14 cellular contexts compared by ENCODE assay signal in the genomic region with DNA sequence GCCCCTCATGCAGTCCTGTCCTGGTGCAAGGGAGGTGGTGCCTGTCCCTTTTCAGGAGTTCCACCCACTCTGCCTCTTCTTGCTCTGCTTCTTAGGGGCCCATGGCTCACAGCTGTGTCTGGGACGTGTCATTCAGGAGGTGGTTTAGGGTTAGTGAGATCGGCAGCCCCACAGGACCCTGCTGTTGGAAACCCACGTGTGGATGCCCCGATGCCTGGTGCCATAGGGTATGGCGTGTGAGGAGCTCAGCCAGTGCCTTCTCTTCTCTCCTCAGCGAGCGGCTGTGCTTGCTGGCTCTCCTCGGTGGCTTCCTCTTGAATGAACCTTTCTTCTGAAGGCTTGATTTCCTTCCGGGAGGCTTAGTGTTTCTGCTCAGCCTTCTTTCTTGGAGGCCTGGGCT. TPM values are rescaled to one million over a fixed set of nuclear protein-coding genes. Genes with fewer than 3 reads are reported as not detected.
A peak's percentile ranks its signal among the peaks of the same experiment; 100 is the strongest.
DNase-seq lines count a peak whose midpoint lies in the region; ATAC-seq and TF ChIP-seq lines count a peak whose summit lies in the region.
"Had no signal": no experiment of that assay in that cellular context is flagged by ENCODE, and none has a peak within 500 bp of the region (broad histone marks: within the 10 kb centered on the region; RNA-seq: fewer than 3 reads in every experiment).

No MANE protein-coding gene starts in this region.

- no peaks in the 10 kb centered on the region for H3K27me3 ChIP-seq in CD8-positive, alpha-beta memory T cell (ENCODE audit: insufficient read depth, low read length, poor library complexity, severe bottlenecking)
- H3K27me3 ChIP-seq in uterus = no peaks in the 10 kb centered on the region
- H3K27me3 ChIP-seq: esophagus squamous epithelium, ovary had no signal

- peaks cover 3 to 9% of the 10 kb centered on the region in 2 donors for H3K27me3 Mint-ChIP-seq in CD8-positive, alpha-beta memory T cell
- H3K27me3 Mint-ChIP-seq in activated CD4-positive, alpha-beta T cell treated with anti-CD3 and anti-CD28 coated beads, Interleukin-2, amount 10 ng/mL, durations not matched to agents 24 days and 14 days = no peaks in the 10 kb centered on the region
- H3K27me3 Mint-ChIP-seq in activated naive CD8-positive, alpha-beta T cell treated with anti-CD3 and anti-CD28 coated beads, Interleukin-2, amount 10 ng/mL, durations not matched to agents 7 days and 5 days = no peaks in the 10 kb centered on the region
- H3K27me3 Mint-ChIP-seq in endothelial cell (ENCODE audit: unreplicated experiment) = no peaks in the 10 kb centered on the region

- H3K4me1 ChIP-seq in CD8-positive, alpha-beta memory T cell (ENCODE audit: insufficient read depth, low read length) = peaks cover 34% of the 10 kb centered on the region
- H3K4me1 ChIP-seq in uterus = peaks cover 3 to 11% of the 10 kb centered on the region in 2 donors

- peak in 1 of 5 donors; percentile 52 for DNase-seq in CD8-positive, alpha-beta memory T cell
- DNase-seq in activated CD4-positive, alpha-beta T cell treated with anti-CD3 and anti-CD28 coated beads, Interleukin-2, amount 10 ng/mL, durations not matched to agents 24 days and 14 days = peak; percentile 84
- peak; percentile 55 for DNase-seq in activated naive CD8-positive, alpha-beta T cell treated with anti-CD3 and anti-CD28 coated beads, Interleukin-2, amount 10 ng/mL, durations not matched to agents 7 days and 5 days
- peak; percentile 47 for DNase-seq in sciatic nerve (ENCODE audit: low spot score)
- no peak for DNase-seq in GM10248 (ENCODE audit: extremely low spot score)
- DNase-seq in endothelial cell (ENCODE audit: low spot score) = no peak
- DNase-seq in uterus = no peak
- DNase-seq: AML-193, esophagus squamous epithelium, mesenchymal stem cell, NCI-H2171, PC-3 had no signal

- H3K27ac Mint-ChIP-seq in CD8-positive, alpha-beta memory T cell = peak overlapping the region; percentile 64 to 93 (median 84)
- H3K27ac Mint-ChIP-seq in activated CD4-positive, alpha-beta T cell treated with anti-CD3 and anti-CD28 coated beads, Interleukin-2, amount 10 ng/mL, durations not matched to agents 24 days and 14 days = peak overlapping the region; percentile 90
- peak overlapping the region; percentile 81 for H3K27ac Mint-ChIP-seq in activated naive CD8-positive, alpha-beta T cell treated with anti-CD3 and anti-CD28 coated beads, Interleukin-2, amount 10 ng/mL, durations not matched to agents 7 days and 5 days
- H3K27ac Mint-ChIP-seq in endothelial cell (ENCODE audit: unreplicated experiment) = no peak overlapping the region

- H3K36me3 ChIP-seq in CD8-positive, alpha-beta memory T cell (ENCODE audit: insufficient read depth, low read length) = no peaks in the 10 kb centered on the region
- no peaks in the 10 kb centered on the region for H3K36me3 ChIP-seq in uterus
- H3K36me3 ChIP-seq: esophagus squamous epithelium, ovary had no signal

- H3K4me3 Mint-ChIP-seq in CD8-positive, alpha-beta memory T cell = peak overlapping the region; percentile 19 to 82 (median 59)
- H3K4me3 Mint-ChIP-seq in activated CD4-positive, alpha-beta T cell treated with anti-CD3 and anti-CD28 coated beads, Interleukin-2, amount 10 ng/mL, durations not matched to agents 24 days and 14 days = peak overlapping the region; percentile 83
- peak overlapping the region; percentile 79 for H3K4me3 Mint-ChIP-seq in activated naive CD8-positive, alpha-beta T cell treated with anti-CD3 and anti-CD28 coated beads, Interleukin-2, amount 10 ng/mL, durations not matched to agents 7 days and 5 days
- H3K4me3 Mint-ChIP-seq in endothelial cell (ENCODE audit: unreplicated experiment) = no peak overlapping the region

- H3K27ac ChIP-seq in CD8-positive, alpha-beta memory T cell (ENCODE audit: low read depth, low read length) = no peak overlapping the region
- H3K27ac ChIP-seq in uterus = no peak overlapping the region
- H3K27ac ChIP-seq: esophagus squamous epithelium, ovary had no signal

- POLR2A ChIA-PET in CD8-positive, alpha-beta memory T cell (lab: Charles Lee) = no interaction called here
- POLR2A ChIA-PET in activated naive CD8-positive, alpha-beta T cell treated with anti-CD3 and anti-CD28 coated beads, Interleukin-2, amount 10 ng/mL, durations not matched to agents 7 days and 5 days (lab: Charles Lee) = interaction anchor here (0.8 to 1.0 kb wide), 4 partner anchors 40 to 571 kb away, joined by 3 read pairs; partner anchors contain the start of genes CEP76 and LDLRAD4
- POLR2A ChIA-PET in GM10248 (lab: Yijun Ruan, JAX) = no interaction called here

- TF ChIP-seq CTCF in GM10248 (IDR thresholded peaks at IDR 0.05; ENCODE audit: control extremely low read depth, extremely low read depth, low read depth, missing control alignments) (no peak), endothelial cell (IDR thresholded peaks at IDR 0.05; ENCODE audit: unreplicated experiment) (no peak), uterus (IDR thresholded peaks at IDR 0.05) (no peak)

- CTCF ChIA-PET in CD8-positive, alpha-beta memory T cell (lab: Charles Lee) = no interaction called here
- CTCF ChIA-PET in GM10248 (lab: Yijun Ruan, JAX) = no interaction called here

- H3K36me3 Mint-ChIP-seq in CD8-positive, alpha-beta memory T cell = peaks cover 0 to 2% (median 0%) of the 10 kb centered on the region in 3 donors
- peaks cover 2% of the 10 kb centered on the region for H3K36me3 Mint-ChIP-seq in activated CD4-positive, alpha-beta T cell treated with anti-CD3 and anti-CD28 coated beads, Interleukin-2, amount 10 ng/mL, durations not matched to agents 24 days and 14 days (ENCODE audit: low read depth)
- peaks cover 7% of the 10 kb centered on the region for H3K36me3 Mint-ChIP-seq in activated naive CD8-positive, alpha-beta T cell treated with anti-CD3 and anti-CD28 coated beads, Interleukin-2, amount 10 ng/mL, durations not matched to agents 7 days and 5 days
- peaks cover 8% of the 10 kb centered on the region for H3K36me3 Mint-ChIP-seq in endothelial cell (ENCODE audit: low read depth, unreplicated experiment)

- H3K4me1 Mint-ChIP-seq in CD8-positive, alpha-beta memory T cell = peaks cover 19 to 41% (median 24%) of the 10 kb centered on the region in 3 donors
- peaks cover 59% of the 10 kb centered on the region for H3K4me1 Mint-ChIP-seq in activated CD4-positive, alpha-beta T cell treated with anti-CD3 and anti-CD28 coated beads, Interleukin-2, amount 10 ng/mL, durations not matched to agents 24 days and 14 days
- H3K4me1 Mint-ChIP-seq in activated naive CD8-positive, alpha-beta T cell treated with anti-CD3 and anti-CD28 coated beads, Interleukin-2, amount 10 ng/mL, durations not matched to agents 7 days and 5 days = peaks cover 35% of the 10 kb centered on the region
- peaks cover 38% of the 10 kb centered on the region for H3K4me1 Mint-ChIP-seq in endothelial cell (ENCODE audit: unreplicated experiment)

- no peaks in the 10 kb centered on the region for H3K9me3 Mint-ChIP-seq in CD8-positive, alpha-beta memory T cell
- H3K9me3 Mint-ChIP-seq in activated CD4-positive, alpha-beta T cell treated with anti-CD3 and anti-CD28 coated beads, Interleukin-2, amount 10 ng/mL, durations not matched to agents 24 days and 14 days = no peaks in the 10 kb centered on the region
- no peaks in the 10 kb centered on the region for H3K9me3 Mint-ChIP-seq in activated naive CD8-positive, alpha-beta T cell treated with anti-CD3 and anti-CD28 coated beads, Interleukin-2, amount 10 ng/mL, durations not matched to agents 7 days and 5 days
- H3K9me3 Mint-ChIP-seq in endothelial cell (ENCODE audit: unreplicated experiment) = no peaks in the 10 kb centered on the region

- intact Hi-C loops in activated CD4-positive, alpha-beta T cell treated with anti-CD3 and anti-CD28 coated beads, Interleukin-2, amount 10 ng/mL, durations not matched to agents 24 days and 14 days (cut with micrococcal nuclease) = no loop called here
- intact Hi-C loops in sciatic nerve (cut with DNase I) = no loop called here
- intact Hi-C loops in uterus (cut with DNase I; ENCODE audit: low total_unique reads) = no loop called here

- peak; percentile 84 for ATAC-seq in activated naive CD8-positive, alpha-beta T cell treated with anti-CD3 and anti-CD28 coated beads, Interleukin-2, amount 10 ng/mL, durations not matched to agents 7 days and 5 days (ENCODE audit: low read depth)
- ATAC-seq in sciatic nerve (peak; percentile 6), HG02884 (IDR thresholded peaks at IDR 0.05; ENCODE audit: unreplicated experiment) (no peak)
- ATAC-seq: PC-3 had no signal

- no peaks in the 10 kb centered on the region for H3K9me3 ChIP-seq in CD8-positive, alpha-beta memory T cell (ENCODE audit: low read length)
- H3K9me3 ChIP-seq in uterus = no peaks in the 10 kb centered on the region
- H3K9me3 ChIP-seq: esophagus squamous epithelium, ovary had no signal

- H3K4me3 ChIP-seq in CD8-positive, alpha-beta memory T cell (ENCODE audit: low read length) = peak overlapping the region; percentile 52
- no peak overlapping the region for H3K4me3 ChIP-seq in uterus
- H3K4me3 ChIP-seq: esophagus squamous epithelium, ovary had no signal

- TF ChIP-seq POLR2A in uterus (IDR thresholded peaks at IDR 0.05) = no peak

RNA-seq across cellular contexts. Expression of gene LDLRAD4, which starts 55.2 kb away (rescaled TPM):
- 10 to 100 TPM; 27.3 to 30.4 TPM for total RNA-seq in CD8-positive, alpha-beta memory T cell
- 8.1 TPM for polyA plus RNA-seq in CD8-positive, alpha-beta memory T cell
- total RNA-seq in activated CD4-positive, alpha-beta T cell treated with anti-CD3 and anti-CD28 coated beads, Interleukin-2, amount 10 ng/mL, durations not matched to agents 24 days and 14 days = 35.6 and 36.5 TPM in 2 replicates
- 10 to 100 TPM; 40.3 to 44.3 TPM for total RNA-seq in activated naive CD8-positive, alpha-beta T cell treated with anti-CD3 and anti-CD28 coated beads, Interleukin-2, amount 10 ng/mL, durations not matched to agents 7 days and 5 days
- total RNA-seq in sciatic nerve (27.1 TPM), endothelial cell (ENCODE audit: unreplicated experiment) (34.1 TPM), uterus (10 to 100 TPM; 23.8 to 82.2 (median 39.3) TPM)
- total RNA-seq: PC-3 had no signal

Comparison
In these comparisons a context has a peak if more than half of its experiments do, and no peak if none do; other contexts are left out.
1. DNase-seq: peak in activated CD4-positive, alpha-beta T cell treated with anti-CD3 and anti-CD28 coated beads, Interleukin-2, amount 10 ng/mL, durations not matched to agents 24 days and 14 days (single experiment), activated naive CD8-positive, alpha-beta T cell treated with anti-CD3 and anti-CD28 coated beads, Interleukin-2, amount 10 ng/mL, durations not matched to agents 7 days and 5 days (single experiment) and sciatic nerve (single experiment); none in GM10248 (single experiment), endothelial cell (single experiment) and uterus (0 of 2).